In the genomic region with DNA sequence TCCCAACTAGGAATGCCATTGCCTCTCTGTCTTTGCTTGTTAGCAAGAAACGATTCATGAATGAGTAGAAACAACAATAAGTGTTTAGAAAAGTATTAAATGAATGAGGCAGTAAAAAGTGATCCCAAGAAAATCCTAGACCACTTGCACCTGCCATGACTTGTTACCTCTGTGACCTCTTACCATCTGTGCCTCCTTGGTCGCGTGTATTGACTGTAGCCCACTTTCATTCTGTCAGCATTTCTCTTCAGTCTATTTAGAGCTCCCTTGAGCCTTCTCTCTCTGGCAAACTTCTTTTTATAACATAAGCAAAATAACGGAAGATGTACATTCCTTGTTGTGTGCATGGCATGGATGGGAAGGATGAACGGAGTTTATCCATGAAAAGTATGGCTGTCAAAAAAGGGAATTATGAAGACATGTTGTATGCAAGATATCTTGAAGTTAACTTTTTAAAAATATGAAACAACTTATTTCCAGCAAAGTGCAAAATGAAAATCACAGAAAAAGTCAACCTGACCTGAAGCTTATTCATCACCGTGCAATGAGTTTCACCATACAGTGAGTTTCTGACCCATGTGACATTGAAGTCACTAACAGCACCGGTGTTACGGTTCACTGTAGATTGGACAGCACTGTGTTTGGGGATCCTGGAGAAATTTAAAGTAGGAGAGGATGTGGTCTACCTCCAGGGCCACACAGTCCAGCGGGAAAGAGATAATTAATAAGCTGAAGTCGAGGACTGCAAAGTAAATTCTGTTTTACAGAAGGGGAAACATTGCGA, we compare ENCODE assay signal across 24 cellular contexts. TPM values are rescaled to one million over a fixed set of nuclear protein-coding genes. Genes with fewer than 3 reads are reported as not detected.
A peak's percentile ranks its signal among the peaks of the same experiment; 100 is the strongest.
DNase-seq lines count a peak whose midpoint lies in the region; FAIRE-seq and TF ChIP-seq lines count a peak whose summit lies in the region.
"Had no signal": no experiment of that assay in that cellular context is flagged by ENCODE, and none has a peak within 500 bp of the region (broad histone marks: within the 10 kb centered on the region; RNA-seq: fewer than 3 reads in every experiment).

No MANE protein-coding gene starts in this region.

- H3K27me3 Mint-ChIP-seq in nephron progenitor cell (ENCODE audit: low read depth, poor library complexity) = peaks cover 4% of the 10 kb centered on the region

- no peaks in the 10 kb centered on the region for H3K79me2 ChIP-seq in MM.1S (ENCODE audit: low read length)

- H3K36me3 ChIP-seq in right atrium auricular region (peaks cover 6% of the 10 kb centered on the region), MM.1S (replicated peaks; ENCODE audit: insufficient read depth, low read length) (no peaks in the 10 kb centered on the region)
- H3K36me3 ChIP-seq: BE2C; BLaER1 treated with 17β-estradiol and CSF1 and Interleukin-3, amounts not matched to agents 10 nM and 100 nM had no signal

- no peaks in the 10 kb centered on the region for H3K27me3 ChIP-seq in right atrium auricular region
- no peaks in the 10 kb centered on the region for H3K27me3 ChIP-seq in MM.1S (replicated peaks; ENCODE audit: insufficient read depth, low read length)
- H3K27me3 ChIP-seq: BE2C; BLaER1 treated with 17β-estradiol and CSF1 and Interleukin-3, amounts not matched to agents 10 nM and 100 nM had no signal

- H3K9me3 ChIP-seq in right atrium auricular region (no peaks in the 10 kb centered on the region), MM.1S (replicated peaks; ENCODE audit: insufficient read depth, low read length) (no peaks in the 10 kb centered on the region)
- H3K9me3 ChIP-seq: A549, BE2C had no signal

- no peak overlapping the region for H3K4me3 Mint-ChIP-seq in nephron progenitor cell
- H3K4me3 Mint-ChIP-seq: CD14-positive monocyte; CD4-positive, alpha-beta T cell; CD8-positive, alpha-beta memory T cell; GM23338; H9 had no signal

- DNase-seq in right atrium auricular region (ENCODE audit: low spot score) (no peak), cardiac septum (ENCODE audit: low spot score) (no peak), MM.1S (peak; percentile 48), RPMI8226 (peak; percentile 86), nephron progenitor cell (no peak), GM12892 (ENCODE audit: insufficient read length) (no peak)
- DNase-seq in stimulated activated CD4-positive, alpha-beta T cell treated with anti-CD3 and anti-CD28 coated beads, Interleukin-12 subunit alpha, Interleukin-12 subunit beta, amount 100 ng/mL, for 4 hours = no peak
- DNase-seq: 8988T; ACHN; AML-193; BE2C; CD4-positive, alpha-beta T cell; CD8-positive, alpha-beta memory T cell; DMS79; EL; GDM1; H9 had no signal

- TF ChIP-seq CTCF in right atrium auricular region (IDR thresholded peaks at IDR 0.05) = no peak
- TF ChIP-seq CTCF in MM.1S (IDR thresholded peaks at IDR 0.05; ENCODE audit: low read length) = no peak
- no peak for TF ChIP-seq CTCF in nephron progenitor cell (IDR thresholded peaks at IDR 0.05)

- peak overlapping the region; percentile 7 to 93 for H3K27ac ChIP-seq in right atrium auricular region
- H3K27ac ChIP-seq in MM.1S (ENCODE audit: low read length) = 0 out of 2 replicates have a peak overlapping the region, but pooled peaks have one; percentile 5
- H3K27ac ChIP-seq: A549; BLaER1 treated with 17β-estradiol and CSF1 and Interleukin-3, amounts not matched to agents 10 nM and 100 nM had no signal

- H3K4me2 ChIP-seq in MM.1S (ENCODE audit: low read depth, low read length) = peak overlapping the region; percentile 43
- H3K4me2 ChIP-seq: A549; BLaER1 treated with 17β-estradiol and CSF1 and Interleukin-3, amounts not matched to agents 10 nM and 100 nM; GM23338 had no signal

- peaks cover 3% of the 10 kb centered on the region for H3K9me3 Mint-ChIP-seq in nephron progenitor cell
- H3K9me3 Mint-ChIP-seq: GM23338, H9 had no signal

- H3K4me1 ChIP-seq in right atrium auricular region (peaks cover 0 to 5% of the 10 kb centered on the region in 2 donors), MM.1S (ENCODE audit: low read length) (peaks cover 36% of the 10 kb centered on the region)
- H3K4me1 ChIP-seq: BE2C; BLaER1 treated with 17β-estradiol and CSF1 and Interleukin-3, amounts not matched to agents 10 nM and 100 nM had no signal

- no peak overlapping the region for H3K9ac ChIP-seq in MM.1S (ENCODE audit: low read length)
- H3K9ac ChIP-seq: BLaER1 treated with 17β-estradiol and CSF1 and Interleukin-3, amounts not matched to agents 10 nM and 100 nM had no signal

- no peak overlapping the region for H3K4me3 ChIP-seq in right atrium auricular region
- peak overlapping the region; percentile 0; the same call in 1 of the 2 replicates for H3K4me3 ChIP-seq in MM.1S (ENCODE audit: low read length)
- H3K4me3 ChIP-seq: A549; BLaER1 treated with 17β-estradiol and CSF1 and Interleukin-3, amounts not matched to agents 10 nM and 100 nM; GM12878; GM23338 had no signal

- no peak for FAIRE-seq in GM12892 (lab: Jason Lieb, UNC)
- FAIRE-seq: A549, D721Med, GM12878, GM18507 had no signal

- no peak overlapping the region for H3K27ac Mint-ChIP-seq in nephron progenitor cell
- H3K27ac Mint-ChIP-seq: CD14-positive monocyte; CD4-positive, alpha-beta T cell; CD8-positive, alpha-beta memory T cell; GM23338; H9 had no signal

- no peaks in the 10 kb centered on the region for H3K36me3 Mint-ChIP-seq in nephron progenitor cell (ENCODE audit: low read depth)
- H3K36me3 Mint-ChIP-seq: CD14-positive monocyte; CD8-positive, alpha-beta memory T cell had no signal

- no peaks in the 10 kb centered on the region for H3K4me1 Mint-ChIP-seq in nephron progenitor cell
- H3K4me1 Mint-ChIP-seq: CD14-positive monocyte; CD8-positive, alpha-beta memory T cell; GM23338 had no signal

- intact Hi-C loops in cardiac septum (cut with DNase I) = no loop called here

- peaks cover 13% of the 10 kb centered on the region for H3F3A ChIP-seq in MM.1S (ENCODE audit: insufficient read depth, low read length)

- H4K20me1 ChIP-seq in MM.1S (ENCODE audit: insufficient read depth, low read length) = no peaks in the 10 kb centered on the region
- H4K20me1 ChIP-seq: BLaER1 treated with 17β-estradiol and CSF1 and Interleukin-3, amounts not matched to agents 10 nM and 100 nM had no signal

- no peak for TF ChIP-seq POLR2A in GM12892 (IDR thresholded peaks at IDR 0.05; ENCODE audit: low read depth, low read length)

- no peak overlapping the region for H2AFZ ChIP-seq in MM.1S (ENCODE audit: low read length)
- H2AFZ ChIP-seq: GM23338 had no signal

- H3K9me2 ChIP-seq in MM.1S (replicated peaks; ENCODE audit: insufficient read depth, low read length) = no peaks in the 10 kb centered on the region

RNA-seq across cellular contexts. Expression of gene KCNK1, which starts 47.7 kb away (rescaled TPM):
- 10 to 100 TPM; 42.3 to 54.2 TPM for total RNA-seq in right atrium auricular region
- total RNA-seq in cardiac septum = 10.3 TPM
- polyA plus RNA-seq in GM12892 (2012; ENCODE audit: missing spikeins) = 3.2 TPM
- total RNA-seq: CD4-positive, alpha-beta T cell had no signal
- polyA plus RNA-seq: CD14-positive monocyte; CD8-positive, alpha-beta memory T cell had no signal

Comparison
In these comparisons a context has a peak if more than half of its experiments do, and no peak if none do; other contexts are left out.
1. DNase-seq: peak in MM.1S (single experiment) and RPMI8226 (single experiment); none in right atrium auricular region (single experiment), cardiac septum (single experiment), nephron progenitor cell (single experiment), stimulated activated CD4-positive, alpha-beta T cell treated with anti-CD3 and anti-CD28 coated beads, Interleukin-12 subunit alpha, Interleukin-12 subunit beta, amount 100 ng/mL, for 4 hours (single experiment) and GM12892 (single experiment).